8 cellular contexts compared by ENCODE assay signal in the genomic region with DNA sequence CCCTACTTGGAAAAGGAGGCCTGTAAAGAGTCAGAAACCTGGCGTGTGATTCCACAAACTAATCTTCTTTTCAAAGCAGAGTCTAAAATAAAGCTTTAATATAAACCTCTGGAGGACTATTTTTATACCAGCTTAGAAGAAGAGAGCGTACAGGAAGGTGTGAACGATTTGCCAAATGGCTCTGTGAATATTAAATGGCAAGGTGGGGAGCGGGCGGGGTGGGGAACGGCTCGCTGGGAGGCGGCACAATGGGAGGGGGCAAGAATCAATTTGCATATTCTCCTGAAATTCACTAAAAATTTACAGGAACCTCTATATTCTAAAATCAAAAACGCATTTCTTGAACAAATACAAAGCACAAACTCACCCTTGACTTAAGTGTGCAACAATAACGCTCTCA. TPM values are rescaled to one million over a fixed set of nuclear protein-coding genes. Genes with fewer than 3 reads are reported as not detected.
DNase-seq lines count a peak whose midpoint lies in the region; ATAC-seq and TF ChIP-seq lines count a peak whose summit lies in the region.

No MANE protein-coding gene starts in this region.

- no peak overlapping the region for H3K18ac ChIP-seq in mesenchymal stem cell (ENCODE audit: low read depth in 1 of 2, low read length in 2 of 2)

- H3K14ac ChIP-seq in mesenchymal stem cell (ENCODE audit: low read length in 2 of 2), result no peak overlapping the region

- H2BK15ac ChIP-seq in mesenchymal stem cell (ENCODE audit: low read depth, poor library complexity, severe bottlenecking), result no peak overlapping the region

- peaks cover 18 to 29% of the 10 kb centered on the region in 2 donors for H3K36me3 Mint-ChIP-seq in activated T-cell treated with anti-CD3 and anti-CD28 coated beads, Interleukin-2, amount 50 U/mL, for 72 hours (ENCODE audit: insufficient read depth in 2 of 2)

- H2BK12ac ChIP-seq in mesenchymal stem cell (ENCODE audit: low read length in 2 of 2), result no peak overlapping the region

- no peak overlapping the region for H2BK120ac ChIP-seq in mesenchymal stem cell (ENCODE audit: low read depth, low read length)

- no peak overlapping the region for H4K91ac ChIP-seq in mesenchymal stem cell (ENCODE audit: low read length)

- H2AFZ ChIP-seq in mesenchymal stem cell (ENCODE audit: low read depth, low read length), result no peak overlapping the region

- no peak overlapping the region for H2BK5ac ChIP-seq in mesenchymal stem cell (ENCODE audit: low read depth, low read length, poor library complexity, severe bottlenecking)

- peaks cover 11% of the 10 kb centered on the region in 2 donors for H3K9me3 Mint-ChIP-seq in activated T-cell treated with anti-CD3 and anti-CD28 coated beads, Interleukin-2, amount 50 U/mL, for 72 hours

- TF ChIP-seq CTCF in brain microvascular endothelial cell (IDR thresholded peaks at IDR 0.05; ENCODE audit: low read depth, low read length, missing control alignments) (no peak), upper lobe of right lung (IDR thresholded peaks at IDR 0.05) (no peak)

- peak overlapping the region; percentile 99 for H3K27ac Mint-ChIP-seq in activated T-cell treated with anti-CD3 and anti-CD28 coated beads, Interleukin-2, amount 50 U/mL, for 72 hours

- ATAC-seq in activated T-cell treated with anti-CD3 and anti-CD28 coated beads, Interleukin-2, amount 50 U/mL, for 72 hours (replicated peaks in 1 of 2), result no peak
- no peak for ATAC-seq in upper lobe of right lung
- ATAC-seq in GM21360 (IDR thresholded peaks at IDR 0.05; ENCODE audit: unreplicated experiment), result no peak
- no peak for ATAC-seq in HG02981 (IDR thresholded peaks at IDR 0.05; ENCODE audit: unreplicated experiment)

- peaks cover 42% of the 10 kb centered on the region for H3K4me1 Mint-ChIP-seq in activated T-cell treated with anti-CD3 and anti-CD28 coated beads, Interleukin-2, amount 50 U/mL, for 72 hours (ENCODE audit: low read depth)

- H3K36me3 ChIP-seq in brain microvascular endothelial cell (replicated peaks) (no peaks in the 10 kb centered on the region), mesenchymal stem cell (ENCODE audit: control insufficient read depth in 1 of 2, insufficient read depth in 2 of 2, low read depth in 1 of 2, low read length in 2 of 2) (peaks cover 3 to 7% of the 10 kb centered on the region in 2 experiments), upper lobe of right lung (no peaks in the 10 kb centered on the region)

- H3K27me3 ChIP-seq in brain microvascular endothelial cell (replicated peaks) (no peaks in the 10 kb centered on the region), mesenchymal stem cell (ENCODE audit: control insufficient read depth in 1 of 2, insufficient read depth in 1 of 2, low read length in 2 of 2) (no peaks in the 10 kb centered on the region), upper lobe of right lung (no peaks in the 10 kb centered on the region)

- H3K27ac ChIP-seq in brain microvascular endothelial cell, result no peak overlapping the region
- H3K27ac ChIP-seq in mesenchymal stem cell (ENCODE audit: low read length, poor library complexity, severe bottlenecking), result no peak overlapping the region
- no peak overlapping the region for H3K27ac ChIP-seq in upper lobe of right lung

- intact Hi-C loops in upper lobe of right lung (cut with DNase I), result no loop called here

- peak overlapping the region; percentile 98 to 100 for H3K4me3 Mint-ChIP-seq in activated T-cell treated with anti-CD3 and anti-CD28 coated beads, Interleukin-2, amount 50 U/mL, for 72 hours

- H4K8ac ChIP-seq in mesenchymal stem cell (ENCODE audit: low read length), result no peak overlapping the region

- no peak overlapping the region for H3K23ac ChIP-seq in mesenchymal stem cell (ENCODE audit: low read length in 2 of 2)

- H2AK5ac ChIP-seq in mesenchymal stem cell (ENCODE audit: low read length, severe bottlenecking), result no peak overlapping the region

- H3K4ac ChIP-seq in mesenchymal stem cell (ENCODE audit: low read depth in 1 of 2, low read length in 2 of 2), result no peak overlapping the region

- H3K9me3 ChIP-seq in mesenchymal stem cell (ENCODE audit: control insufficient read depth, low read length), result peaks cover 25% of the 10 kb centered on the region
- H3K9me3 ChIP-seq in upper lobe of right lung, result peaks cover 12% of the 10 kb centered on the region

- H3K4me3 ChIP-seq in brain microvascular endothelial cell (ENCODE audit: low read depth, low read length) (peak overlapping the region; percentile 84), mesenchymal stem cell (ENCODE audit: insufficient read depth in 1 of 2, low read depth in 1 of 2, low read length in 2 of 2) (peak overlapping the region in 1 of 2 experiments; percentile 99), upper lobe of right lung (peak overlapping the region; percentile 61)

- peaks cover 5% of the 10 kb centered on the region for H3K27me3 Mint-ChIP-seq in activated T-cell treated with anti-CD3 and anti-CD28 coated beads, Interleukin-2, amount 50 U/mL, for 72 hours (ENCODE audit: low read depth)

- DNase-seq in activated T-cell treated with anti-CD3 and anti-CD28 coated beads, Interleukin-2, amount 50 U/mL, for 72 hours, result no peak
- DNase-seq in activated T-cell treated with anti-CD3 and anti-CD28 coated beads for 4 hours (no peak), brain microvascular endothelial cell (no peak), mesenchymal stem cell (no peak), upper lobe of right lung (no peak), GM19238 (ENCODE audit: insufficient read length, low spot score) (no peak)

- in situ Hi-C loops in brain microvascular endothelial cell (cut with HindIII; ENCODE audit: low pct_ligation_motif_present, low sequenced_read_pairs), result no loop called here

- peak overlapping the region; percentile 77 for H3K4me2 ChIP-seq in mesenchymal stem cell (ENCODE audit: low read length, poor library complexity, severe bottlenecking)

- 47% methylated on average over 8 of the region's 10 CpGs for WGBS in mesenchymal stem cell

- peaks cover 2% of the 10 kb centered on the region for H3K4me1 ChIP-seq in mesenchymal stem cell (ENCODE audit: control insufficient read depth, insufficient read depth, low read depth, low read length)
- H3K4me1 ChIP-seq in upper lobe of right lung, result no peaks in the 10 kb centered on the region

- H3K9ac ChIP-seq in mesenchymal stem cell (ENCODE audit: low read length), result peak overlapping the region; percentile 91

- peaks cover 16% of the 10 kb centered on the region for H3K79me1 ChIP-seq in mesenchymal stem cell (replicated peaks; ENCODE audit: low read length, poor library complexity, severe bottlenecking)

RNA-seq across cellular contexts. Expression of a gene that starts 1.0 kb away (rescaled TPM):
- 10 to 100 TPM; 11.7 to 15.9 TPM for total RNA-seq in activated T-cell treated with anti-CD3 and anti-CD28 coated beads, Interleukin-2, amount 50 U/mL, for 72 hours
- 7.2 TPM for polyA plus RNA-seq in mesenchymal stem cell (2013, experiment 1 of 2)
- polyA plus RNA-seq in mesenchymal stem cell (2013, experiment 2 of 2), result 8.8 TPM
- total RNA-seq in upper lobe of right lung, result 27.5 TPM

RNA-seq across cellular contexts. Expression of a gene that starts 35.7 kb away (rescaled TPM):
- total RNA-seq in activated T-cell treated with anti-CD3 and anti-CD28 coated beads, Interleukin-2, amount 50 U/mL, for 72 hours, result 10 to 100 TPM; 13.8 to 15.0 TPM
- 14.6 TPM for polyA plus RNA-seq in mesenchymal stem cell (2013, experiment 1 of 2)
- 16.6 TPM for polyA plus RNA-seq in mesenchymal stem cell (2013, experiment 2 of 2)
- total RNA-seq in upper lobe of right lung, result 14.6 TPM

RNA-seq across cellular contexts. Expression of a gene that starts 58.2 kb away (rescaled TPM):
- 1 to 10 TPM; 4.5 to 6.1 TPM for total RNA-seq in activated T-cell treated with anti-CD3 and anti-CD28 coated beads, Interleukin-2, amount 50 U/mL, for 72 hours
- polyA plus RNA-seq in mesenchymal stem cell (2013, experiment 1 of 2), result 0.64 TPM
- 0.45 TPM for polyA plus RNA-seq in mesenchymal stem cell (2013, experiment 2 of 2)
- 6.7 TPM for total RNA-seq in upper lobe of right lung
